ENCODE assay signal across 21 cellular contexts in the genomic region with DNA sequence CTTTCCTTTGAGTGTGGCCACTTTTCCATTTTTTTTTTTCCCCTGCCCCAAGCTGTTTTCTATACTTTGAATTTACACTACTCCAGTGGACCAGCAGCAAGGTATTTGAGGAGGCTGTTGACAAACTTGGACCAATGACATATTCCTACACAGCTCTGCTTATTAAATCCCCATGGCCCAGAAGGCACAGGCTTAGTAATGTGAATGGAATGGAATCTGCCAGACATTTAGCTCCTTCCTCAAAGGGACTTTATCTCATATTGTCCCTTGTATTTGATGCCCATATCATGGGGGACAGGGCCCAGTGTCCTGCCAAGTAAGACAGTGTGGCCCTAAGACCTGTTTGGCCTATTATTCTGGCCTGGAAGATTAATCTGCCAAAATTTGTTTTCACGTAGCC.
DNase-seq lines count a peak whose midpoint lies in the region; ATAC-seq, FAIRE-seq and TF ChIP-seq lines count a peak whose summit lies in the region.
"Had no signal": no experiment of that assay in that cellular context is flagged by ENCODE, and none has a peak within 500 bp of the region (broad histone marks: within the 10 kb centered on the region; RNA-seq: fewer than 3 reads in every experiment).

No MANE protein-coding gene starts in this region.

- intact Hi-C loops in left ventricle myocardium inferior (cut with micrococcal nuclease) = no loop called here

- TF ChIP-seq CTCF in AG10803 (conservative IDR thresholded peaks at IDR 0.05; ENCODE audit: low read length) (no peak), brain microvascular endothelial cell (IDR thresholded peaks at IDR 0.05; ENCODE audit: low read depth, low read length, missing control alignments) (no peak), left ventricle myocardium inferior (IDR thresholded peaks at IDR 0.05; ENCODE audit: borderline replicate concordance) (no peak), GM20000 (IDR thresholded peaks at IDR 0.05; ENCODE audit: extremely low read depth, missing control alignments) (no peak)

- H3K4me3 ChIP-seq in AG10803 (ENCODE audit: low read length) (no peak overlapping the region), brain microvascular endothelial cell (ENCODE audit: low read depth, low read length) (no peak overlapping the region), left ventricle myocardium inferior (no peak overlapping the region)
- H3K4me3 ChIP-seq: GM12878, SK-N-MC, suprapubic skin, vagina had no signal

- ATAC-seq in HG03135 (IDR thresholded peaks at IDR 0.05; ENCODE audit: unreplicated experiment) = no peak
- ATAC-seq: GM12878 had no signal

- H3K9me3 ChIP-seq in left ventricle myocardium inferior (replicated peaks) = peaks cover 18% of the 10 kb centered on the region
- H3K9me3 ChIP-seq: suprapubic skin, vagina had no signal

- TF ChIP-seq POLR2A in H54 (IDR thresholded peaks at IDR 0.05; ENCODE audit: low read depth, low read length) = no peak

- no peak overlapping the region for H3K27ac ChIP-seq in brain microvascular endothelial cell
- peak overlapping the region; percentile 54 for H3K27ac ChIP-seq in left ventricle myocardium inferior (replicated peaks)
- H3K27ac ChIP-seq: SK-N-MC, suprapubic skin, vagina had no signal

- DNase-seq in AG10803 (ENCODE audit: low read depth) (peak; percentile 76), H54 (ENCODE audit: insufficient read length, low spot score) (peak; percentile 28), brain microvascular endothelial cell (peak; percentile 4), left ventricle myocardium inferior (no peak), NCI-H1048 (lab: John Stamatoyannopoulos, UW) (no peak), GM20000 (ENCODE audit: low spot score) (no peak), DMS79 (lab: John Stamatoyannopoulos, UW) (no peak)
- DNase-seq: activated CD4-positive, alpha-beta T cell treated with anti-CD3 and anti-CD28 coated beads, Interleukin-2, amount 50 U/mL, for 1 hour; activated naive CD4-positive, alpha-beta T cell treated with Interleukin-2 at 50 U/mL for 16 hours; AML-193; COR-L47; Karpas-422; mesendoderm; posterior cingulate gyrus had no signal

- in situ Hi-C loops in brain microvascular endothelial cell (cut with HindIII; ENCODE audit: low pct_ligation_motif_present, low sequenced_read_pairs) = no loop called here

- peaks cover 24% of the 10 kb centered on the region for H3K4me1 ChIP-seq in left ventricle myocardium inferior

- H3K36me3 ChIP-seq in brain microvascular endothelial cell (replicated peaks) (no peaks in the 10 kb centered on the region), left ventricle myocardium inferior (no peaks in the 10 kb centered on the region)
- H3K36me3 ChIP-seq: suprapubic skin, vagina had no signal

- no peaks in the 10 kb centered on the region for H3K27me3 ChIP-seq in brain microvascular endothelial cell (replicated peaks)
- no peaks in the 10 kb centered on the region for H3K27me3 ChIP-seq in left ventricle myocardium inferior (ENCODE audit: low read depth)
- H3K27me3 ChIP-seq: suprapubic skin, vagina had no signal

- FAIRE-seq in H54 (lab: Jason Lieb, UNC) = peak; percentile 61
- FAIRE-seq: GM12878, keratinocyte, TTC549 had no signal

Comparison
In these comparisons a context has a peak if more than half of its experiments do, and no peak if none do; other contexts are left out.
1. DNase-seq: peak in AG10803 (single experiment), H54 (single experiment) and brain microvascular endothelial cell (single experiment); none in left ventricle myocardium inferior (single experiment), NCI-H1048 (single experiment), GM20000 (single experiment) and DMS79 (single experiment).